ENCODE assay signal across 16 cellular contexts in the genomic region with DNA sequence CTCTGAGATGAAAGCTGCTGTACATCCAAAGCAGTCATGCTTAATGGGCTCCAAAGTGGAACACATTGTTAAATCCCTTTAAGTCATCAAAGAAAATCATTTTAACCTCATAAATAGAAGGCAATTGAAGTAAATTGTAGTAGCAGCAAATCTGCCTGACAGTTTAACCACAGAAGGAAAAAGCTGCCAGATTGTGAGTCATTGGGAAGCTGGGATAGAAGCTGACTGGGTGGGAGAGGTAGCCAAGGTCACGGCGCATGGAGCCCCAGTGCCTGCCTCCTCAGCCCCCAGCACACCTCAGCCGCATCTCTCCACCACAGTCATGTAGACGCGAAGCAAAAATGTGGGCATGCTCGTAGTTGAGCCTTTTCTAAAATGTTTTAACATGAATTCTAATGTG. TPM values are rescaled to one million over a fixed set of nuclear protein-coding genes. Genes with fewer than 3 reads are reported as not detected.
DNase-seq lines count a peak whose midpoint lies in the region; ATAC-seq and TF ChIP-seq lines count a peak whose summit lies in the region.
"Had no signal": no experiment of that assay in that cellular context is flagged by ENCODE, and none has a peak within 500 bp of the region (broad histone marks: within the 10 kb centered on the region; RNA-seq: fewer than 3 reads in every experiment).

No MANE protein-coding gene starts in this region.

- no peak for TF ChIP-seq EP300 in neural cell (conservative IDR thresholded peaks at IDR 0.05; ENCODE audit: poor library complexity, severe bottlenecking)

- H3F3A ChIP-seq in Loucy (ENCODE audit: low read depth) (peaks cover 16% of the 10 kb centered on the region), neural cell (ENCODE audit: insufficient read depth, low read length, poor library complexity, severe bottlenecking) (peaks cover 3% of the 10 kb centered on the region)

- no peak overlapping the region for H3K4me3 Mint-ChIP-seq in osteocyte (ENCODE audit: unreplicated experiment)
- H3K4me3 Mint-ChIP-seq: neural crest cell had no signal

- no peaks in the 10 kb centered on the region for H3K4me1 Mint-ChIP-seq in osteocyte (ENCODE audit: unreplicated experiment)
- H3K4me1 Mint-ChIP-seq: neural crest cell had no signal

- H3K4me2 ChIP-seq in Loucy (ENCODE audit: low read depth, low read length, poor library complexity, severe bottlenecking) (no peak overlapping the region), neural cell (ENCODE audit: low read length) (no peak overlapping the region)

- H3K9ac ChIP-seq in Loucy (ENCODE audit: low read depth, low read length, poor library complexity, severe bottlenecking) (peak overlapping the region; percentile 3), neural cell (ENCODE audit: low read length) (no peak overlapping the region)

- H3K4me3 ChIP-seq in Loucy (ENCODE audit: low read length, poor library complexity, severe bottlenecking) (no peak overlapping the region), cardiac fibroblast (replicated peaks in 1 of 2; ENCODE audit: low read depth in 2 of 2, low read length in 2 of 2) (no peak overlapping the region), neural cell (ENCODE audit: low read length) (no peak overlapping the region)
- H3K4me3 ChIP-seq: Peyer's patch, skin epidermis, testis had no signal

- ATAC-seq in GM18867 (IDR thresholded peaks at IDR 0.05; ENCODE audit: unreplicated experiment): no peak
- no peak for ATAC-seq in GM21723 (IDR thresholded peaks at IDR 0.05; ENCODE audit: unreplicated experiment)

- no peak for TF ChIP-seq RAD21 in neural cell (conservative IDR thresholded peaks at IDR 0.05)

- H3K9me3 Mint-ChIP-seq in osteocyte (ENCODE audit: unreplicated experiment): no peaks in the 10 kb centered on the region
- H3K9me3 Mint-ChIP-seq: neural crest cell had no signal

- H3K27me3 ChIP-seq in Loucy (ENCODE audit: insufficient read depth, low read length, poor library complexity, severe bottlenecking) (no peaks in the 10 kb centered on the region), neural cell (ENCODE audit: insufficient read depth, low read depth, low read length) (no peaks in the 10 kb centered on the region)
- H3K27me3 ChIP-seq: Peyer's patch, testis had no signal

- H3K27me3 Mint-ChIP-seq in osteocyte (ENCODE audit: unreplicated experiment): no peaks in the 10 kb centered on the region

- H4K20me1 ChIP-seq in Loucy (ENCODE audit: insufficient read depth, low read length, poor library complexity, severe bottlenecking) (no peaks in the 10 kb centered on the region), neural cell (ENCODE audit: insufficient read depth) (no peaks in the 10 kb centered on the region)

- DNase-seq in EH (ENCODE audit: low read depth) (peak; percentile 57), cardiac fibroblast (ENCODE audit: low read depth in 2 of 2) (peak; percentile 14 to 20), osteocyte (ENCODE audit: extremely low spot score, unreplicated experiment) (no peak), NCI-H510A treated with DMSO at 0.1 percent for 48 hours (lab: John Stamatoyannopoulos, UW) (no peak)
- DNase-seq: glutamatergic neuron, NCI-H1105, NCI-H446, Peyer's patch, T-helper 9 cell, testis had no signal

- H3K27ac ChIP-seq in neural cell (ENCODE audit: low read length): peak overlapping the region; percentile 47
- H3K27ac ChIP-seq: testis had no signal

- no peaks in the 10 kb centered on the region for H3K9me2 ChIP-seq in Loucy (replicated peaks; ENCODE audit: low read depth, low read length)
- no peaks in the 10 kb centered on the region for H3K9me2 ChIP-seq in neural cell (ENCODE audit: insufficient read depth, low read length)

- peaks cover 69% of the 10 kb centered on the region for H3K4me1 ChIP-seq in Loucy (ENCODE audit: insufficient read depth, low read length, poor library complexity, severe bottlenecking)
- H3K4me1 ChIP-seq: Peyer's patch, testis had no signal

- H3K27ac Mint-ChIP-seq in osteocyte (ENCODE audit: unreplicated experiment): no peak overlapping the region

- TF ChIP-seq CTCF in Loucy (conservative IDR thresholded peaks at IDR 0.05; ENCODE audit: low read length) (no peak), cardiac fibroblast (IDR thresholded peaks at IDR 0.05; ENCODE audit: low read depth, low read length) (no peak), neural cell (IDR thresholded peaks at IDR 0.05; ENCODE audit: poor library complexity, severe bottlenecking) (no peak), osteocyte (IDR thresholded peaks at IDR 0.05) (no peak)

- H3K79me2 ChIP-seq in Loucy (ENCODE audit: insufficient read depth, low read length): peaks cover 28% of the 10 kb centered on the region
- H3K79me2 ChIP-seq in neural cell (replicated peaks; ENCODE audit: insufficient read depth, low read length): no peaks in the 10 kb centered on the region

- H3K36me3 ChIP-seq in Loucy (ENCODE audit: insufficient read depth, low read length) (peaks cover 31% of the 10 kb centered on the region; the same call in 1 of the 2 replicates), neural cell (ENCODE audit: insufficient read depth, low read length) (peaks cover 13% of the 10 kb centered on the region)

- H3K36me3 Mint-ChIP-seq in osteocyte (ENCODE audit: unreplicated experiment): peaks cover 40% of the 10 kb centered on the region

- H2AFZ ChIP-seq in Loucy (ENCODE audit: low read length) (no peak overlapping the region), neural cell (ENCODE audit: low read depth, low read length) (no peak overlapping the region)

- H3K9me3 ChIP-seq in Loucy (ENCODE audit: insufficient read depth, low read depth, low read length): no peaks in the 10 kb centered on the region
- no peaks in the 10 kb centered on the region for H3K9me3 ChIP-seq in neural cell (ENCODE audit: low read length)
- H3K9me3 ChIP-seq: Peyer's patch, testis had no signal

TF ChIP-seq in neural cell, 6 proteins besides CTCF, POLR2A, EP300 and RAD21:
- TF ChIP-seq SMC3 (conservative IDR thresholded peaks at IDR 0.05; ENCODE audit: poor library complexity) (no peak), REST (IDR thresholded peaks at IDR 0.05; ENCODE audit: borderline replicate concordance) (peak; percentile 38), TAF1 (IDR thresholded peaks at IDR 0.05; ENCODE audit: low read depth) (no peak), POLR2AphosphoS5 (IDR thresholded peaks at IDR 0.05) (peak; percentile 62), MXI1 (conservative IDR thresholded peaks at IDR 0.05; ENCODE audit: poor library complexity, severe bottlenecking) (no peak), EZH2 (IDR thresholded peaks at IDR 0.05; ENCODE audit: borderline replicate concordance, insufficient read depth, low read length, poor library complexity, severe bottlenecking) (no peak)

RNA-seq across cellular contexts. Expression of gene STARD3NL, which starts 51.3 kb away (rescaled TPM):
- polyA plus RNA-seq in neural cell: 233 and 240 TPM in 2 replicates
- polyA minus RNA-seq in neural cell: 126 and 154 TPM in 2 replicates
- total RNA-seq in osteocyte: 30.7 and 34.0 TPM in 2 replicates

Comparison
In these comparisons a context has a peak if more than half of its experiments do, and no peak if none do; other contexts are left out.
1. DNase-seq: peak in EH (single experiment) and cardiac fibroblast (2 of 2); none in osteocyte (single experiment) and NCI-H510A treated with DMSO at 0.1 percent for 48 hours (single experiment).